In the genomic region with DNA sequence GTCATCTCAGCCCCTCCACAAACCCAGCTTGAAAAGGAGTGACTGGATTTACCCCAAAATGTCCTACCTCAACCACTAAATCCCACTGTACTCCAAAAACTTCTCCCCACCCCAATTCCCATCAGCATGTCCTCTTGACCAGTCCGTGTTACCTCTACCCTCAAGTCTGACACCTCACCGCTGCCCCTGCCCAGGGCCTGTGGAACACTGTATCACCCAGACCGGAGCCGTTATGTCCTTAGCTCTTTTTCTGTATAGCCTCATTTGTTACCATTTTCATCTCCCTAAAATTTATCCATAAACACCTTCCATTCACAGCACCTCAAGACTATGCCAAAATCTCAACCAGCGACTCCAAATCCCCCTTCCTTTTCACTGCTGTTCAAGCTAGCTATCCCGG, we compare ENCODE assay signal across 1 cellular context.
TF ChIP-seq lines count a peak whose summit lies in the region.

No MANE protein-coding gene starts in this region.

TF ChIP-seq in H1, 55 proteins besides CTCF, POLR2A, EP300 and RAD21:
- TF ChIP-seq TCF12 (IDR thresholded peaks at IDR 0.05; ENCODE audit: low read depth, low read length) (no peak), PHF8 (conservative IDR thresholded peaks at IDR 0.05; ENCODE audit: low read depth, low read length) (no peak), BRCA1 (IDR thresholded peaks at IDR 0.05; ENCODE audit: low read depth, low read length) (no peak), CBX8 (IDR thresholded peaks at IDR 0.05; ENCODE audit: borderline replicate concordance, low read depth, low read length) (no peak), GTF2F1 (IDR thresholded peaks at IDR 0.05; ENCODE audit: borderline replicate concordance, low read depth, low read length) (no peak), RBBP5 (IDR thresholded peaks at IDR 0.05; ENCODE audit: borderline replicate concordance, low read depth, low read length) (no peak), POU5F1 (IDR thresholded peaks at IDR 0.05; ENCODE audit: low read depth, low read length) (no peak), HDAC6 (IDR thresholded peaks at IDR 0.05; ENCODE audit: low read depth, low read length) (no peak)
- TF ChIP-seq, protein P1, sequence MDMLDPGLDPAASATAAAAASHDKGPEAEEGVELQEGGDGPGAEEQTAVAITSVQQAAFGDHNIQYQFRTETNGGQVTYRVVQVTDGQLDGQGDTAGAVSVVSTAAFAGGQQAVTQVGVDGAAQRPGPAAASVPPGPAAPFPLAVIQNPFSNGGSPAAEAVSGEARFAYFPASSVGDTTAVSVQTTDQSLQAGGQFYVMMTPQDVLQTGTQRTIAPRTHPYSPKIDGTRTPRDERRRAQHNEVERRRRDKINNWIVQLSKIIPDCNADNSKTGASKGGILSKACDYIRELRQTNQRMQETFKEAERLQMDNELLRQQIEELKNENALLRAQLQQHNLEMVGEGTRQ (IDR thresholded peaks at IDR 0.05; ENCODE audit: low read length): no peak
- TF ChIP-seq, protein P2, sequence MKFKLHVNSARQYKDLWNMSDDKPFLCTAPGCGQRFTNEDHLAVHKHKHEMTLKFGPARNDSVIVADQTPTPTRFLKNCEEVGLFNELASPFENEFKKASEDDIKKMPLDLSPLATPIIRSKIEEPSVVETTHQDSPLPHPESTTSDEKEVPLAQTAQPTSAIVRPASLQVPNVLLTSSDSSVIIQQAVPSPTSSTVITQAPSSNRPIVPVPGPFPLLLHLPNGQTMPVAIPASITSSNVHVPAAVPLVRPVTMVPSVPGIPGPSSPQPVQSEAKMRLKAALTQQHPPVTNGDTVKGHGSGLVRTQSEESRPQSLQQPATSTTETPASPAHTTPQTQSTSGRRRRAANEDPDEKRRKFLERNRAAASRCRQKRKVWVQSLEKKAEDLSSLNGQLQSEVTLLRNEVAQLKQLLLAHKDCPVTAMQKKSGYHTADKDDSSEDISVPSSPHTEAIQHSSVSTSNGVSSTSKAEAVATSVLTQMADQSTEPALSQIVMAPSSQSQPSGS (IDR thresholded peaks at IDR 0.05; ENCODE audit: low read length): no peak
TF ChIP-seq in H1: peak in this region for 0.
